In genomic region chr20:41357424-41358163, GRCh38 we compare ENCODE assay signal across 1 cellular context.
TF ChIP-seq lines count a peak whose summit lies in the region.

No MANE protein-coding gene starts in this region.

TF ChIP-seq in K562, 482 proteins besides CTCF, POLR2A, EP300 and RAD21:
- TF ChIP-seq CTCFL (IDR thresholded peaks at IDR 0.05; ENCODE audit: borderline replicate concordance, insufficient read depth, low read depth, low read length, poor library complexity, severe bottlenecking) (peak; percentile 30), PHB (CRISPR knock-in tag; IDR thresholded peaks at IDR 0.05) (no peak)
